ENCODE assay signal across 1 cellular context in the genomic region with DNA sequence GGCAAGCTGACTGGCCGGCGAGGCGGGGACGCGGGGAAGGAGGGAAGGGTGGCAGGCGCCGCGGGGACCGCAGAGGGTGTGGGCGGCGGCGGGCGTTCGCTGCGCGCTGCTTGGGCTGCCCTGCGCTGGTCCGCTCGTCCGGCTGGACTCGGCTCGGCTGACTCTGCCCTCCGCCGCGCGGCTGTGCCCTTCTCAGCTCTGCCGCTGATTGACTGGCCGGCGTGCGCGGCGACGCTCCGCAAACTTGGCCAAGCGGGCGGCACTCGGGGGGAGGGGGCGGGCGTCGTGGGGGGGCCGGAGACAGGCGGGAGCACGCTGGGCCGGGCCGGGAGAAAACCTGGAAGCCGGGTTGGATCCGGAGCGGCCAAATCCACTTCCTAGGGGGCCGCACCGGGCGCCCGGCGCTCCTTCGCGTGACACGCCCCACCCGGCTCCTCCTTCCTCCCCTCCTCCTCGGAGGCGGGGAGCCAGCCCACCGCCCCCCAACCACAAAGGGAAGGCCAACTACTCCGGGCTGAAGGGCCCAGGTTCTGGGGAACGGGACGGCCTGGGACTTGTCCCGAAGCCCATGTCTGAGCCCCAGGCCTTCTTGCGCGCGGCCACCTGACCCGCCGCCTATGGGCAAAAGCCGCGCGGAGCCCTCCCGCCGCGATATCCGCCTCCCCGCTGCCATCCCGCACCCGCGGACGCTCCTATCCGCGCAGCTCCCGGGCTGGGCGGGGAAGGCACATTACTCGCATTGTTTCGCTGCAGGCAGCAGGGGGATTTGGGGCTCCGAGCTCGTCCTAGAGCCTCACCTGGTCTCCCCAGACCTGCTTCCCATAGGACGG.
TF ChIP-seq lines count a peak whose summit lies in the region.

TSS of gene GPC4 (minus strand) at position 214 of the 830 bp plus-strand sequence. CDS start 524 bp downstream, outside the sequence.

TF ChIP-seq in SK-N-SH treated with all-trans-retinoic acid at 6 μM for 48 hours, 23 proteins besides CTCF, POLR2A, EP300 and RAD21 (continued from another document):
- no peak for TF ChIP-seq BACH2 (CRISPR knock-in tag; IDR thresholded peaks at IDR 0.05; ENCODE audit: borderline replicate concordance)
- TF ChIP-seq ISL1 (CRISPR knock-in tag; IDR thresholded peaks at IDR 0.05): no peak
- no peak for TF ChIP-seq TSHZ2 (CRISPR knock-in tag; IDR thresholded peaks at IDR 0.05)
- TF ChIP-seq PATZ1 (CRISPR knock-in tag; IDR thresholded peaks at IDR 0.05; ENCODE audit: borderline replicate concordance): no peak
- TF ChIP-seq TOX (CRISPR knock-in tag; IDR thresholded peaks at IDR 0.05; ENCODE audit: borderline replicate concordance): no peak
- no peak for TF ChIP-seq ZNF70 (CRISPR knock-in tag; IDR thresholded peaks at IDR 0.05)
- no peak for TF ChIP-seq RARB (CRISPR knock-in tag; IDR thresholded peaks at IDR 0.05)
- TF ChIP-seq TCF4 (CRISPR knock-in tag; IDR thresholded peaks at IDR 0.05; ENCODE audit: borderline replicate concordance): no peak
- no peak for TF ChIP-seq ESRRG (CRISPR knock-in tag; IDR thresholded peaks at IDR 0.05)
TF ChIP-seq in SK-N-SH treated with all-trans-retinoic acid at 6 μM for 48 hours: peak in this region for 0.
